ENCODE assay signal across 1 cellular context in genomic region chr11:126468102-126468521, GRCh38.
TF ChIP-seq lines count a peak whose summit lies in the region.

No MANE protein-coding gene starts in this region.

TF ChIP-seq in HepG2, 621 proteins besides CTCF, POLR2A, EP300 and RAD21 (continued from another document):
- TF ChIP-seq ZNF740 (CRISPR knock-in tag; IDR thresholded peaks at IDR 0.05) = no peak
- TF ChIP-seq, protein P1, sequence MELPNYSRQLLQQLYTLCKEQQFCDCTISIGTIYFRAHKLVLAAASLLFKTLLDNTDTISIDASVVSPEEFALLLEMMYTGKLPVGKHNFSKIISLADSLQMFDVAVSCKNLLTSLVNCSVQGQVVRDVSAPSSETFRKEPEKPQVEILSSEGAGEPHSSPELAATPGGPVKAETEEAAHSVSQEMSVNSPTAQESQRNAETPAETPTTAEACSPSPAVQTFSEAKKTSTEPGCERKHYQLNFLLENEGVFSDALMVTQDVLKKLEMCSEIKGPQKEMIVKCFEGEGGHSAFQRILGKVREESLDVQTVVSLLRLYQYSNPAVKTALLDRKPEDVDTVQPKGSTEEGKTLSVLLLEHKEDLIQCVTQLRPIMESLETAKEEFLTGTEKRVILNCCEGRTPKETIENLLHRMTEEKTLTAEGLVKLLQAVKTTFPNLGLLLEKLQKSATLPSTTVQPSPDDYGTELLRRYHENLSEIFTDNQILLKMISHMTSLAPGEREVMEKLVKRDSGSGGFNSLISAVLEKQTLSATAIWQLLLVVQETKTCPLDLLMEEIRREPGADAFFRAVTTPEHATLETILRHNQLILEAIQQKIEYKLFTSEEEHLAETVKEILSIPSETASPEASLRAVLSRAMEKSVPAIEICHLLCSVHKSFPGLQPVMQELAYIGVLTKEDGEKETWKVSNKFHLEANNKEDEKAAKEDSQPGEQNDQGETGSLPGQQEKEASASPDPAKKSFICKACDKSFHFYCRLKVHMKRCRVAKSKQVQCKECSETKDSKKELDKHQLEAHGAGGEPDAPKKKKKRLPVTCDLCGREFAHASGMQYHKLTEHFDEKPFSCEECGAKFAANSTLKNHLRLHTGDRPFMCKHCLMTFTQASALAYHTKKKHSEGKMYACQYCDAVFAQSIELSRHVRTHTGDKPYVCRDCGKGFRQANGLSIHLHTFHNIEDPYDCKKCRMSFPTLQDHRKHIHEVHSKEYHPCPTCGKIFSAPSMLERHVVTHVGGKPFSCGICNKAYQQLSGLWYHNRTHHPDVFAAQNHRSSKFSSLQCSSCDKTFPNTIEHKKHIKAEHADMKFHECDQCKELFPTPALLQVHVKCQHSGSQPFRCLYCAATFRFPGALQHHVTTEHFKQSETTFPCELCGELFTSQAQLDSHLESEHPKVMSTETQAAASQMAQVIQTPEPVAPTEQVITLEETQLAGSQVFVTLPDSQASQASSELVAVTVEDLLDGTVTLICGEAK (IDR thresholded peaks at IDR 0.05) = no peak
- TF ChIP-seq, protein P1 (CRISPR knock-in tag; IDR thresholded peaks at IDR 0.05) = no peak
